In the genomic region with DNA sequence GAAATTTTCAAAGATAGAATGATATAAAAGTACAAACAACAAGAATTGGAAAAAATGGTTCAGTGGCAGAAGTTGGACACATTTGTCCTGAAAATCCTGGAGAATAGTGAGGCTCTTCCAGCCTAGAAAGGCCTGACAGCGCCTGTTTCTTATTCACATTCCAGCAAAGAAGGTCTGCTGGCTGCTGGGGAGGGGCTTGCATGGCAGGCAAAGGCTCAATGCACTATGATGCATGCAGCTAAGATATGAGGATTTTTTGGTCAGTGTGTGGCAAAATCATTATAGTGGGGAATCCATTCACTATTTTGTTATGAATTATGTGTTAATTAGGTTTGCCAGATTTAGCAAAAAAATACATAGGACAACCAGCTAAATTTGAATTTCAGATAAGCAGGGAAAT, we compare ENCODE assay signal across 1 cellular context.
TF ChIP-seq lines count a peak whose summit lies in the region.

No MANE protein-coding gene starts in this region.

TF ChIP-seq in H1, 55 proteins besides CTCF, POLR2A, EP300 and RAD21 (continued from another document):
- TF ChIP-seq NANOG (IDR thresholded peaks at IDR 0.05; ENCODE audit: insufficient read depth, low read depth, low read length, poor library complexity, severe bottlenecking) (no peak), NRF1 (IDR thresholded peaks at IDR 0.05; ENCODE audit: low read depth, low read length) (no peak), TEAD4 (IDR thresholded peaks at IDR 0.05; ENCODE audit: low read depth, low read length) (peak; percentile 68), SUZ12 (IDR thresholded peaks at IDR 0.05; ENCODE audit: low read length) (no peak)
